12 cellular contexts compared by ENCODE assay signal in genomic region chr7:113796557-113796956, GRCh38.
DNase-seq lines count a peak whose midpoint lies in the region; ATAC-seq and FAIRE-seq lines count a peak whose summit lies in the region.
"Had no signal": no experiment of that assay in that cellular context is flagged by ENCODE, and none has a peak within 500 bp of the region (broad histone marks: within the 10 kb centered on the region; RNA-seq: fewer than 3 reads in every experiment).

No MANE protein-coding gene starts in this region.

- no peaks in the 10 kb centered on the region for H3K4me1 Mint-ChIP-seq in T-cell

- peaks cover 0 to 2% (median 0%) of the 10 kb centered on the region in 3 donors for H3K9me3 Mint-ChIP-seq in T-cell
- H3K9me3 Mint-ChIP-seq: nephron had no signal

- peak; percentile 31 for DNase-seq in GM04503 (ENCODE audit: low read depth)
- peak; percentile 11 for DNase-seq in NOMO-1 treated with dmso at 0.1 percent for 144 hours (lab: John Stamatoyannopoulos, UW; ENCODE audit: unreplicated experiment)
- peak; percentile 95 for DNase-seq in dermis blood vessel endothelial cell
- peak; percentile 85 for DNase-seq in non-pigmented ciliary epithelial cell (ENCODE audit: low read depth)
- no peak for DNase-seq in T-cell
- no peak for DNase-seq in frontal cortex (ENCODE audit: low spot score in 2 of 2)
- no peak for DNase-seq in NCI-H69 (lab: John Stamatoyannopoulos, UW)
- DNase-seq: activated effector memory CD4-positive, alpha-beta T cell treated with Interleukin-2 at 50 U/mL for 16 hours had no signal

- no peaks in the 10 kb centered on the region for H3K27me3 Mint-ChIP-seq in T-cell
- H3K27me3 Mint-ChIP-seq: dendritic cell treated with granulocyte-macrophage colony-stimulating factor and Interleukin-4, amounts not matched to agents 40 ng/mL and 50 ng/mL, for 4 days had no signal

- no peak overlapping the region for H3K4me3 Mint-ChIP-seq in T-cell
- H3K4me3 Mint-ChIP-seq: dendritic cell treated with granulocyte-macrophage colony-stimulating factor and Interleukin-4, amounts not matched to agents 40 ng/mL and 50 ng/mL, for 4 days; nephron had no signal

- H3K36me3 Mint-ChIP-seq in T-cell = no peaks in the 10 kb centered on the region

- CTCF ChIA-PET in T-cell (lab: Charles Lee) = no interaction called here

- FAIRE-seq in frontal cortex (lab: Jason Lieb, UNC) = no peak
- FAIRE-seq: GM18507 had no signal

- POLR2A ChIA-PET in T-cell (lab: Charles Lee) = no interaction called here

- ATAC-seq in T-cell (replicated peaks in 1 of 4) = no peak
- ATAC-seq in GM18520 (IDR thresholded peaks at IDR 0.05; ENCODE audit: unreplicated experiment) = no peak

- H3K27ac Mint-ChIP-seq in T-cell = no peak overlapping the region
- H3K27ac Mint-ChIP-seq: dendritic cell treated with granulocyte-macrophage colony-stimulating factor and Interleukin-4, amounts not matched to agents 40 ng/mL and 50 ng/mL, for 4 days had no signal

Comparison
In these comparisons a context has a peak if more than half of its experiments do, and no peak if none do; other contexts are left out.
1. DNase-seq: peak in GM04503 (single experiment), NOMO-1 treated with dmso at 0.1 percent for 144 hours (single experiment), dermis blood vessel endothelial cell (single experiment) and non-pigmented ciliary epithelial cell (single experiment); none in T-cell (0 of 34), frontal cortex (0 of 2) and NCI-H69 (single experiment).